9 cellular contexts compared by ENCODE assay signal in the genomic region with DNA sequence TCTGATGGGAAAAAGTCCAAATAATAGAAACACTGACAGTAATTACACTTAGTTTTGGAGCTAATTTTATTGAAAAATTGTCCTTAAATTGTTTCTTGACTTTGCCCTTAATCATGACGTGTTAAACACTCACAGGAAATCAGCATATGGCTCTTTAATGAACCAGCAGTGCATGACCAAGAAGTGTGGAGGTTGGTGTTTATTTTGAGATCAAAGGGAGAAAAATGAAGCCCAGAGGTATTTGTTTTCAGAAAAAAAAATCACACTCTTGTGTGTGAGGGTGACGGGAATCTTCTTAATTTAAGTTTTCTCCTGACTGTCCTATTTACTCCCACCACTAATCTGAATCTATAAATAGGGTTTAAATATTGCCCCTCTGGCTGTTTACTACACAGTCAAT. TPM values are rescaled to one million over a fixed set of nuclear protein-coding genes. Genes with fewer than 3 reads are reported as not detected.
A peak's percentile ranks its signal among the peaks of the same experiment; 100 is the strongest.
DNase-seq lines count a peak whose midpoint lies in the region; ATAC-seq, FAIRE-seq and TF ChIP-seq lines count a peak whose summit lies in the region.
"Had no signal": no experiment of that assay in that cellular context is flagged by ENCODE, and none has a peak within 500 bp of the region (broad histone marks: within the 10 kb centered on the region; RNA-seq: fewer than 3 reads in every experiment).

No MANE protein-coding gene starts in this region.

- H3K79me2 ChIP-seq in GM12878 (ENCODE audit: control insufficient read depth, insufficient read depth, low read length) = no peaks in the 10 kb centered on the region

- no peak for TF ChIP-seq CTCF in GM12878 (IDR thresholded peaks at IDR 0.05 in 2 of 3, conservative IDR thresholded peaks at IDR 0.05 in 1 of 3; ENCODE audit: control insufficient read depth in 2 of 3, extremely low read depth in 1 of 3, insufficient read depth in 1 of 3, low read depth in 3 of 3, low read length in 3 of 3)
- no peak for TF ChIP-seq CTCF in GM10248 (IDR thresholded peaks at IDR 0.05; ENCODE audit: control extremely low read depth, extremely low read depth, low read depth, missing control alignments)

- H2AFZ ChIP-seq in GM12878 (ENCODE audit: control insufficient read depth, low read depth, low read length) = peak overlapping the region; percentile 78

- in situ Hi-C loops in GM12878 (cut with MboI) = loop anchor here (5.0 to 10.0 kb wide), 3 partner anchors 299 to 634 kb away; no protein-coding TSS in a partner anchor

- H3K27me3 Mint-ChIP-seq in activated naive CD4-positive, alpha-beta T cell treated with anti-CD3 and anti-CD28 coated beads, Interleukin-2, amount 50 U/mL, for 24 hours = peaks cover 4% of the 10 kb centered on the region
- peaks cover 4 to 22% of the 10 kb centered on the region in 2 donors for H3K27me3 Mint-ChIP-seq in stimulated activated naive B cell treated with anti-CD40 and anti-IgM and Interleukin-4, amounts not matched to agents 10 μg/mL and 1 μg/mL and 100 μg/mL, for 72 hours

- no peak for TF ChIP-seq RAD21 in GM12878 (IDR thresholded peaks at IDR 0.05; ENCODE audit: insufficient read depth, low read depth, low read length)

- H3K4me3 Mint-ChIP-seq in activated naive CD4-positive, alpha-beta T cell treated with anti-CD3 and anti-CD28 coated beads, Interleukin-2, amount 50 U/mL, for 24 hours = peak overlapping the region; percentile 81
- peak overlapping the region; percentile 87 to 88 for H3K4me3 Mint-ChIP-seq in stimulated activated naive B cell treated with anti-CD40 and anti-IgM and Interleukin-4, amounts not matched to agents 10 μg/mL and 1 μg/mL and 100 μg/mL, for 72 hours

- H3K36me3 Mint-ChIP-seq in activated naive CD4-positive, alpha-beta T cell treated with anti-CD3 and anti-CD28 coated beads, Interleukin-2, amount 50 U/mL, for 24 hours = no peaks in the 10 kb centered on the region
- H3K36me3 Mint-ChIP-seq in activated naive CD4-positive, alpha-beta T cell treated with anti-CD3 and anti-CD28 coated beads, Interleukin-2, amount 50 U/mL, for 72 hours = no peaks in the 10 kb centered on the region
- H3K36me3 Mint-ChIP-seq in stimulated activated naive B cell treated with anti-CD40 and anti-IgM and Interleukin-4, amounts not matched to agents 10 μg/mL and 1 μg/mL and 100 μg/mL, for 72 hours = no peaks in the 10 kb centered on the region

- FAIRE-seq in GM12878 (lab: Jason Lieb, UNC) = no peak

- H3K9me3 Mint-ChIP-seq in activated naive CD4-positive, alpha-beta T cell treated with anti-CD3 and anti-CD28 coated beads, Interleukin-2, amount 50 U/mL, for 24 hours = no peaks in the 10 kb centered on the region
- H3K9me3 Mint-ChIP-seq in activated naive CD4-positive, alpha-beta T cell treated with anti-CD3 and anti-CD28 coated beads, Interleukin-2, amount 50 U/mL, for 72 hours = no peaks in the 10 kb centered on the region
- no peaks in the 10 kb centered on the region for H3K9me3 Mint-ChIP-seq in stimulated activated naive B cell treated with anti-CD40 and anti-IgM and Interleukin-4, amounts not matched to agents 10 μg/mL and 1 μg/mL and 100 μg/mL, for 72 hours

- peak overlapping the region; percentile 46 for H3K4me3 ChIP-seq in GM12878

- ATAC-seq in activated naive CD4-positive, alpha-beta T cell treated with anti-CD3 and anti-CD28 coated beads, Interleukin-2, amount 50 U/mL, for 72 hours = no peak
- ATAC-seq in HG03521 (IDR thresholded peaks at IDR 0.05; ENCODE audit: unreplicated experiment) (peak; percentile 12), GM12878 (peak; percentile 67), GM21447 (IDR thresholded peaks at IDR 0.05; ENCODE audit: unreplicated experiment) (no peak)
- peak in 1 of 2 donors; percentile 18 for ATAC-seq in stimulated activated naive B cell treated with anti-CD40 and anti-IgM and Interleukin-4, amounts not matched to agents 10 μg/mL and 1 μg/mL and 100 μg/mL, for 72 hours (replicated peaks)

- CTCF ChIA-PET in GM12878 (lab: Yijun Ruan, JAX) = interaction anchor here (0.6 to 7.5 kb wide), 54 partner anchors 10 to 764 kb away, joined by 3 to 119 read pairs (median 5); partner anchors contain the start of gene IGF1R
- CTCF ChIA-PET in GM10248 (lab: Yijun Ruan, JAX) = interaction anchor here (0.7 to 7.1 kb wide), 34 partner anchors 9 to 680 kb away, joined by 3 to 82 read pairs (median 5); partner anchors contain the start of gene SYNM

- no peaks in the 10 kb centered on the region for H4K20me1 ChIP-seq in GM12878 (ENCODE audit: control insufficient read depth, insufficient read depth)

- peaks cover 9% of the 10 kb centered on the region for H3K4me1 Mint-ChIP-seq in activated naive CD4-positive, alpha-beta T cell treated with anti-CD3 and anti-CD28 coated beads, Interleukin-2, amount 50 U/mL, for 24 hours
- peaks cover 2 to 8% of the 10 kb centered on the region in 2 donors for H3K4me1 Mint-ChIP-seq in stimulated activated naive B cell treated with anti-CD40 and anti-IgM and Interleukin-4, amounts not matched to agents 10 μg/mL and 1 μg/mL and 100 μg/mL, for 72 hours

- RAD21 ChIA-PET in GM12878 (lab: Charles Lee; ENCODE audit: unreplicated experiment) = interaction anchor here (0.6 to 4.8 kb wide), 29 partner anchors 8 to 634 kb away, joined by 3 to 53 read pairs (median 5); no protein-coding TSS in a partner anchor

- H3K4me2 ChIP-seq in GM12878 (ENCODE audit: control insufficient read depth, insufficient read depth) = peak overlapping the region; percentile 96

- no peaks in the 10 kb centered on the region for H3K27me3 ChIP-seq in GM12878 (replicated peaks in 1 of 2; ENCODE audit: control insufficient read depth in 2 of 2, insufficient read depth in 2 of 2, low read length in 1 of 2)
- H3K27me3 ChIP-seq: right atrium auricular region had no signal

- no peak for DNase-seq in activated naive CD4-positive, alpha-beta T cell treated with anti-CD3 and anti-CD28 coated beads, Interleukin-2, amount 50 U/mL, for 72 hours (ENCODE audit: low spot score in 2 of 2)
- DNase-seq in GM12878 (ENCODE audit: low read depth, low spot score) (no peak), GM10248 (ENCODE audit: extremely low spot score) (no peak), RPMI8226 (no peak)
- no peak for DNase-seq in stimulated activated naive B cell treated with anti-CD40 and anti-IgM and Interleukin-4, amounts not matched to agents 10 μg/mL and 1 μg/mL and 100 μg/mL, for 72 hours

- no peak overlapping the region for H3K27ac Mint-ChIP-seq in activated naive CD4-positive, alpha-beta T cell treated with anti-CD3 and anti-CD28 coated beads, Interleukin-2, amount 50 U/mL, for 24 hours
- H3K27ac Mint-ChIP-seq in activated naive CD4-positive, alpha-beta T cell treated with anti-CD3 and anti-CD28 coated beads, Interleukin-2, amount 50 U/mL, for 72 hours = peak overlapping the region in 1 of 2 donors; percentile 4
- H3K27ac Mint-ChIP-seq in stimulated activated naive B cell treated with anti-CD40 and anti-IgM and Interleukin-4, amounts not matched to agents 10 μg/mL and 1 μg/mL and 100 μg/mL, for 72 hours = no peak overlapping the region

- WGBS in GM12878 (ENCODE audit: insufficient coverage, insufficient replicate concordance, low lambda C conversion rate, missing lambda C conversion rate) = 2% methylated on average over 2 of the region's 2 CpGs

- H3K9me3 ChIP-seq in GM12878 (replicated peaks; ENCODE audit: control insufficient read depth, insufficient read depth, low read length) = no peaks in the 10 kb centered on the region; the same call in 2 of the 3 replicates
- H3K9me3 ChIP-seq: right atrium auricular region had no signal

- TF ChIP-seq POLR2A in GM12878 (IDR thresholded peaks at IDR 0.05; ENCODE audit: low read depth, low read length) = no peak

- peak overlapping the region; percentile 47 for H3K27ac ChIP-seq in GM12878 (ENCODE audit: control insufficient read depth, insufficient read depth)

- BruUV-seq in GM12878 (replicated peaks; lab: Mats Ljungman, UMichigan) = no TSS peak

- no peaks in the 10 kb centered on the region for H3K36me3 ChIP-seq in GM12878 (ENCODE audit: control insufficient read depth in 2 of 2, insufficient read depth in 2 of 2, low read length in 1 of 2)
- H3K36me3 ChIP-seq: right atrium auricular region had no signal

- POLR2A ChIA-PET in GM12878 (lab: Charles Lee) = interaction anchor here (0.5 to 1.4 kb wide), 3 partner anchors 14 to 54 kb away, joined by 3 to 4 read pairs (median 3); no protein-coding TSS in a partner anchor
- POLR2A ChIA-PET in GM10248 (lab: Yijun Ruan, JAX) = no interaction called here

- SMC1A ChIA-PET in GM12878 (lab: Charles Lee; ENCODE audit: uncharacterized antibody, unreplicated experiment) = interaction anchor here (0.6 to 8.1 kb wide), 33 partner anchors 9 to 635 kb away, joined by 3 to 86 read pairs (median 5); no protein-coding TSS in a partner anchor

- intact Hi-C loops in GM12878 (cut with micrococcal nuclease; ENCODE audit: unreplicated experiment) = loop anchor here (1.0 to 5.0 kb wide), 8 partner anchors 94 to 634 kb away; partner anchors contain the start of gene IGF1R

- TF ChIP-seq EP300 in GM12878 (IDR thresholded peaks at IDR 0.05; ENCODE audit: borderline replicate concordance in 1 of 2, control insufficient read depth in 1 of 2, low read depth in 2 of 2, low read length in 2 of 2) = no peak

- H3K9ac ChIP-seq in GM12878 (ENCODE audit: control insufficient read depth, insufficient read depth, low read length) = peak overlapping the region; percentile 66; the same call in 1 of the 2 replicates

- peaks cover 7% of the 10 kb centered on the region for H3K4me1 ChIP-seq in GM12878 (ENCODE audit: control insufficient read depth, insufficient read depth, low read length)

TF ChIP-seq in GM12878, 131 proteins besides CTCF, POLR2A, EP300 and RAD21 (continues in another document):
- TF ChIP-seq MTA2 (IDR thresholded peaks at IDR 0.05; ENCODE audit: low read depth) = peak; percentile 58; the same call in 1 of the 2 replicates

RNA-seq across cellular contexts. Expression of gene SYNM, which starts 28.8 kb away (rescaled TPM):
- total RNA-seq in activated naive CD4-positive, alpha-beta T cell treated with anti-CD3 and anti-CD28 coated beads, Interleukin-2, amount 50 U/mL, for 72 hours = under 1 TPM; 0.16 to 0.43 TPM
- total RNA-seq in GM12878 (2013; cell fraction: nucleolus; rRNA removed) = 1.1 and 1.5 TPM in 2 replicates
- total RNA-seq in GM12878 (2014; rRNA removed) (0.90 and 0.93 TPM in 2 replicates), GM12878 (2014; rRNA removed; fragmentation: Illumina TruSeq; extraction: Trizol) (0.83 and 0.89 TPM in 2 replicates), GM12878 (2021) (1.1 and 1.4 TPM in 2 replicates)
- polyA plus RNA-seq in GM12878 (2011; ENCODE audit: low read depth) = 0.71 TPM
- polyA plus RNA-seq in GM12878 (2011; rRNA removed) (0.05 and 0.06 TPM in 2 replicates), GM12878 (2014; fragmentation: Illumina TruSeq; extraction: Trizol) (0.71 and 1.0 TPM in 2 replicates), GM12878 (2014; fragmentation: Nextera tagmentation; extraction: Ambion mirVana) (under 1 TPM; 0.14 to 0.31 TPM), GM12878 (2014; rRNA removed) (0.89 and 0.90 TPM in 2 replicates), GM12878 (2016; fragmentation: Nextera tagmentation; extraction: Ambion mirVana) (under 1 TPM in 1 of 2 experiments, not detected in 1; 0.23 TPM)
- polyA plus RNA-seq in GM12878 (2011; cell fraction: cytosol; rRNA removed) = 0.03 and 0.04 TPM in 2 replicates
- 0.12 and 0.15 TPM in 2 replicates for polyA plus RNA-seq in GM12878 (2011; cell fraction: nucleus; rRNA removed)
- 1.0 and 1.2 TPM in 2 replicates for polyA plus RNA-seq in GM12878 (2012)
- polyA minus RNA-seq in GM12878 (2011; rRNA and poly(A)+ RNA removed) = 0.07 and 0.10 TPM in 2 replicates
- polyA minus RNA-seq in GM12878 (2011; cell fraction: cytosol; rRNA and poly(A)+ RNA removed) = 0.21 TPM in 1 of 2 replicates, not detected in the other
- 0.10 and 0.12 TPM in 2 replicates for polyA minus RNA-seq in GM12878 (2011; cell fraction: nucleus; rRNA and poly(A)+ RNA removed)

Comparison
In these comparisons a context has a peak if more than half of its experiments do, and no peak if none do; other contexts are left out.
1. ATAC-seq: peak in HG03521 (single experiment) and GM12878 (single experiment); none in activated naive CD4-positive, alpha-beta T cell treated with anti-CD3 and anti-CD28 coated beads, Interleukin-2, amount 50 U/mL, for 72 hours (0 of 2) and GM21447 (single experiment).